Comparison of ENCODE assay signal across 9 cellular contexts in genomic region chr9:125238127-125238914, GRCh38. TPM values are rescaled to one million over a fixed set of nuclear protein-coding genes. Genes with fewer than 3 reads are reported as not detected.
DNase-seq lines count a peak whose midpoint lies in the region; ATAC-seq and TF ChIP-seq lines count a peak whose summit lies in the region.
"Had no signal": no experiment of that assay in that cellular context is flagged by ENCODE, and none has a peak within 500 bp of the region (broad histone marks: within the 10 kb centered on the region; RNA-seq: fewer than 3 reads in every experiment).

No MANE protein-coding gene starts in this region.

- H3K27me3 Mint-ChIP-seq in activated CD4-positive, alpha-beta T cell treated with anti-CD3 and anti-CD28 coated beads, Interleukin-2, amount 10 ng/mL, durations not matched to agents 24 days and 14 days = peaks cover 2% of the 10 kb centered on the region
- no peaks in the 10 kb centered on the region for H3K27me3 Mint-ChIP-seq in activated CD8-positive, alpha-beta T cell treated with anti-CD3 and anti-CD28 coated beads for 36 hours
- peaks cover 14% of the 10 kb centered on the region for H3K27me3 Mint-ChIP-seq in glutamatergic neuron (ENCODE audit: unreplicated experiment)

- peaks cover 69% of the 10 kb centered on the region for H3K36me3 Mint-ChIP-seq in activated CD4-positive, alpha-beta T cell treated with anti-CD3 and anti-CD28 coated beads, Interleukin-2, amount 10 ng/mL, durations not matched to agents 24 days and 14 days (ENCODE audit: low read depth)
- H3K36me3 Mint-ChIP-seq in activated CD8-positive, alpha-beta T cell treated with anti-CD3 and anti-CD28 coated beads for 36 hours (ENCODE audit: low read depth) = peaks cover 80% of the 10 kb centered on the region
- H3K36me3 Mint-ChIP-seq in glutamatergic neuron (ENCODE audit: unreplicated experiment) = no peaks in the 10 kb centered on the region
- H3K36me3 Mint-ChIP-seq in stimulated activated effector memory CD8-positive, alpha-beta T cell treated with anti-CD3 and anti-CD28 coated beads, Interleukin-12 subunit alpha, Interleukin-12 subunit beta, amount 100 ng/mL, for 72 hours = peaks cover 91% of the 10 kb centered on the region

- POLR2A ChIA-PET in activated CD8-positive, alpha-beta T cell treated with anti-CD3 and anti-CD28 coated beads for 36 hours (lab: Charles Lee) = interaction anchor here (0.8 to 10.5 kb wide), 7 partner anchors 10 to 367 kb away, joined by 3 to 151 read pairs (median 3); partner anchors contain the start of gene GAPVD1

- DNase-seq in activated CD4-positive, alpha-beta T cell treated with anti-CD3 and anti-CD28 coated beads, Interleukin-2, amount 10 ng/mL, durations not matched to agents 24 days and 14 days = no peak
- DNase-seq in activated CD4-positive, alpha-beta T cell treated with anti-CD3 and anti-CD28 coated beads, Interleukin-2, amount 50 U/mL, for 1 hour = no peak
- no peak for DNase-seq in activated CD8-positive, alpha-beta T cell treated with anti-CD3 and anti-CD28 coated beads for 36 hours
- DNase-seq in glutamatergic neuron (no peak), HCEC 1CT (no peak)
- no peak for DNase-seq in stimulated activated effector memory CD8-positive, alpha-beta T cell treated with anti-CD3 and anti-CD28 coated beads, Interleukin-12 subunit alpha, Interleukin-12 subunit beta, amount 100 ng/mL, for 72 hours (ENCODE audit: low spot score in 2 of 2)
- DNase-seq: NCI-H1092 had no signal

- peak overlapping the region; percentile 36 for H3K27ac Mint-ChIP-seq in activated CD4-positive, alpha-beta T cell treated with anti-CD3 and anti-CD28 coated beads, Interleukin-2, amount 10 ng/mL, durations not matched to agents 24 days and 14 days
- H3K27ac Mint-ChIP-seq in activated CD8-positive, alpha-beta T cell treated with anti-CD3 and anti-CD28 coated beads for 36 hours = peak overlapping the region; percentile 41
- no peak overlapping the region for H3K27ac Mint-ChIP-seq in glutamatergic neuron (ENCODE audit: unreplicated experiment)
- peak overlapping the region; percentile 100 for H3K27ac Mint-ChIP-seq in stimulated activated effector memory CD8-positive, alpha-beta T cell treated with anti-CD3 and anti-CD28 coated beads, Interleukin-12 subunit alpha, Interleukin-12 subunit beta, amount 100 ng/mL, for 72 hours

- CTCF ChIA-PET in activated CD8-positive, alpha-beta T cell treated with anti-CD3 and anti-CD28 coated beads for 36 hours (lab: Charles Lee) = no interaction called here

- ATAC-seq in activated CD8-positive, alpha-beta T cell treated with anti-CD3 and anti-CD28 coated beads for 36 hours = no peak
- ATAC-seq in stimulated activated effector memory CD8-positive, alpha-beta T cell treated with anti-CD3 and anti-CD28 coated beads, Interleukin-12 subunit alpha, Interleukin-12 subunit beta, amount 100 ng/mL, for 72 hours = no peak
- ATAC-seq in esophagus mucosa (no peak), GM19395 (IDR thresholded peaks at IDR 0.05; ENCODE audit: unreplicated experiment) (no peak)

- H3K4me3 Mint-ChIP-seq in activated CD4-positive, alpha-beta T cell treated with anti-CD3 and anti-CD28 coated beads, Interleukin-2, amount 10 ng/mL, durations not matched to agents 24 days and 14 days = peak overlapping the region; percentile 93
- peak overlapping the region; percentile 100 for H3K4me3 Mint-ChIP-seq in activated CD8-positive, alpha-beta T cell treated with anti-CD3 and anti-CD28 coated beads for 36 hours
- peak overlapping the region; percentile 67 for H3K4me3 Mint-ChIP-seq in glutamatergic neuron (ENCODE audit: unreplicated experiment)
- H3K4me3 Mint-ChIP-seq in stimulated activated effector memory CD8-positive, alpha-beta T cell treated with anti-CD3 and anti-CD28 coated beads, Interleukin-12 subunit alpha, Interleukin-12 subunit beta, amount 100 ng/mL, for 72 hours = peak overlapping the region; percentile 85

- intact Hi-C loops in activated CD4-positive, alpha-beta T cell treated with anti-CD3 and anti-CD28 coated beads, Interleukin-2, amount 10 ng/mL, durations not matched to agents 24 days and 14 days (cut with micrococcal nuclease) = no loop called here
- intact Hi-C loops in activated CD8-positive, alpha-beta T cell treated with anti-CD3 and anti-CD28 coated beads for 36 hours (cut with micrococcal nuclease) = no loop called here

- H3K9me3 Mint-ChIP-seq in activated CD4-positive, alpha-beta T cell treated with anti-CD3 and anti-CD28 coated beads, Interleukin-2, amount 10 ng/mL, durations not matched to agents 24 days and 14 days = no peaks in the 10 kb centered on the region
- no peaks in the 10 kb centered on the region for H3K9me3 Mint-ChIP-seq in activated CD8-positive, alpha-beta T cell treated with anti-CD3 and anti-CD28 coated beads for 36 hours
- H3K9me3 Mint-ChIP-seq in glutamatergic neuron (ENCODE audit: unreplicated experiment) = peaks cover 9% of the 10 kb centered on the region
- H3K9me3 Mint-ChIP-seq in stimulated activated effector memory CD8-positive, alpha-beta T cell treated with anti-CD3 and anti-CD28 coated beads, Interleukin-12 subunit alpha, Interleukin-12 subunit beta, amount 100 ng/mL, for 72 hours = no peaks in the 10 kb centered on the region

- TF ChIP-seq CTCF in activated CD8-positive, alpha-beta T cell treated with anti-CD3 and anti-CD28 coated beads for 36 hours (IDR thresholded peaks at IDR 0.05) = no peak
- no peak for TF ChIP-seq CTCF in glutamatergic neuron (IDR thresholded peaks at IDR 0.05; ENCODE audit: partially characterized antibody, unreplicated experiment)

- H3K4me1 Mint-ChIP-seq in activated CD4-positive, alpha-beta T cell treated with anti-CD3 and anti-CD28 coated beads, Interleukin-2, amount 10 ng/mL, durations not matched to agents 24 days and 14 days = peaks cover 41% of the 10 kb centered on the region
- H3K4me1 Mint-ChIP-seq in activated CD8-positive, alpha-beta T cell treated with anti-CD3 and anti-CD28 coated beads for 36 hours (ENCODE audit: low read depth) = peaks cover 48% of the 10 kb centered on the region
- peaks cover 6% of the 10 kb centered on the region for H3K4me1 Mint-ChIP-seq in glutamatergic neuron (ENCODE audit: low read depth, unreplicated experiment)
- peaks cover 65% of the 10 kb centered on the region for H3K4me1 Mint-ChIP-seq in stimulated activated effector memory CD8-positive, alpha-beta T cell treated with anti-CD3 and anti-CD28 coated beads, Interleukin-12 subunit alpha, Interleukin-12 subunit beta, amount 100 ng/mL, for 72 hours

RNA-seq across cellular contexts. Expression of gene HSPA5, which starts 2.8 kb away (rescaled TPM):
- total RNA-seq in activated CD4-positive, alpha-beta T cell treated with anti-CD3 and anti-CD28 coated beads, Interleukin-2, amount 10 ng/mL, durations not matched to agents 24 days and 14 days = 260 and 271 TPM in 2 replicates
- total RNA-seq in activated CD8-positive, alpha-beta T cell treated with anti-CD3 and anti-CD28 coated beads for 36 hours = 100 to 1,000 TPM; 161 to 163 TPM
- 126 TPM for total RNA-seq in glutamatergic neuron (ENCODE audit: unreplicated experiment)
- 119 TPM for total RNA-seq in esophagus mucosa

RNA-seq across cellular contexts. Expression of gene GAPVD1, which starts 23.3 kb away (rescaled TPM):
- 50.3 and 56.6 TPM in 2 replicates for total RNA-seq in activated CD4-positive, alpha-beta T cell treated with anti-CD3 and anti-CD28 coated beads, Interleukin-2, amount 10 ng/mL, durations not matched to agents 24 days and 14 days
- total RNA-seq in activated CD8-positive, alpha-beta T cell treated with anti-CD3 and anti-CD28 coated beads for 36 hours = 10 to 100 TPM; 49.7 to 49.8 TPM
- 59.2 TPM for total RNA-seq in glutamatergic neuron (ENCODE audit: unreplicated experiment)
- total RNA-seq in esophagus mucosa = 34.6 TPM

RNA-seq across cellular contexts. Expression of gene RABEPK, which starts 38.0 kb away (rescaled TPM):
- 36.6 and 37.7 TPM in 2 replicates for total RNA-seq in activated CD4-positive, alpha-beta T cell treated with anti-CD3 and anti-CD28 coated beads, Interleukin-2, amount 10 ng/mL, durations not matched to agents 24 days and 14 days
- 10 to 100 TPM; 30.0 to 30.4 TPM for total RNA-seq in activated CD8-positive, alpha-beta T cell treated with anti-CD3 and anti-CD28 coated beads for 36 hours
- total RNA-seq in glutamatergic neuron (ENCODE audit: unreplicated experiment) = 11.3 TPM
- total RNA-seq in esophagus mucosa = 15.0 TPM

RNA-seq across cellular contexts. Expression of gene PPP6C, which starts 48.7 kb away (rescaled TPM):
- total RNA-seq in activated CD4-positive, alpha-beta T cell treated with anti-CD3 and anti-CD28 coated beads, Interleukin-2, amount 10 ng/mL, durations not matched to agents 24 days and 14 days = 48.1 and 52.5 TPM in 2 replicates
- 10 to 100 TPM; 43.1 to 44.8 TPM for total RNA-seq in activated CD8-positive, alpha-beta T cell treated with anti-CD3 and anti-CD28 coated beads for 36 hours
- 49.1 TPM for total RNA-seq in glutamatergic neuron (ENCODE audit: unreplicated experiment)
- 38.8 TPM for total RNA-seq in esophagus mucosa
